In genomic region chr17:27906238-27906603, GRCh38 we compare ENCODE assay signal across 1 cellular context.
TF ChIP-seq lines count a peak whose summit lies in the region.

No MANE protein-coding gene starts in this region.

TF ChIP-seq in GM23338, 12 proteins besides CTCF, POLR2A, EP300 and RAD21:
- TF ChIP-seq ZNF462 (CRISPR knock-in tag; IDR thresholded peaks at IDR 0.05) = no peak
TF ChIP-seq in GM23338: peak in this region for 0.
